ENCODE assay signal across 16 cellular contexts in genomic region chr3:174387736-174388135, GRCh38.
DNase-seq lines count a peak whose midpoint lies in the region; ATAC-seq and TF ChIP-seq lines count a peak whose summit lies in the region.
"Had no signal": no experiment of that assay in that cellular context is flagged by ENCODE, and none has a peak within 500 bp of the region (broad histone marks: within the 10 kb centered on the region; RNA-seq: fewer than 3 reads in every experiment).

No MANE protein-coding gene starts in this region.

- ATAC-seq in activated naive CD8-positive, alpha-beta T cell treated with anti-CD3 and anti-CD28 coated beads, Interleukin-2, amount 50 U/mL, for 24 hours, result no peak
- no peak for ATAC-seq in activated CD8-positive, alpha-beta memory T cell treated with anti-CD3 and anti-CD28 coated beads, Interleukin-2, amount 10 ng/mL, durations not matched to agents 7 days and 5 days

- no peak overlapping the region for H3K27ac Mint-ChIP-seq in activated naive CD8-positive, alpha-beta T cell treated with anti-CD3 and anti-CD28 coated beads, Interleukin-2, amount 50 U/mL, for 24 hours
- H3K27ac Mint-ChIP-seq in activated CD8-positive, alpha-beta memory T cell treated with anti-CD3 and anti-CD28 coated beads, Interleukin-2, amount 10 ng/mL, durations not matched to agents 7 days and 5 days, result no peak overlapping the region

- no peak overlapping the region for H3K4me3 ChIP-seq in SK-N-MC
- H3K4me3 ChIP-seq in fibroblast of mammary gland (ENCODE audit: control insufficient read depth, low read depth, low read length), result no peak overlapping the region
- H3K4me3 ChIP-seq: BLaER1 had no signal

- no peak overlapping the region for H3K4me3 Mint-ChIP-seq in activated naive CD8-positive, alpha-beta T cell treated with anti-CD3 and anti-CD28 coated beads, Interleukin-2, amount 50 U/mL, for 24 hours
- no peak overlapping the region for H3K4me3 Mint-ChIP-seq in activated CD8-positive, alpha-beta memory T cell treated with anti-CD3 and anti-CD28 coated beads, Interleukin-2, amount 10 ng/mL, durations not matched to agents 7 days and 5 days
- H3K4me3 Mint-ChIP-seq: CD14-positive monocyte; CD4-positive, alpha-beta memory T cell had no signal

- no peak for TF ChIP-seq CTCF in fibroblast of mammary gland (conservative IDR thresholded peaks at IDR 0.05; ENCODE audit: control insufficient read depth, insufficient read depth, low read depth, low read length)

- peaks cover 7% of the 10 kb centered on the region; the same call in 1 of the 2 replicates for H3K9me3 ChIP-seq in SK-N-MC (ENCODE audit: low read depth, low read length)
- H3K9me3 ChIP-seq: BLaER1 had no signal

- CTCF ChIA-PET in activated CD8-positive, alpha-beta memory T cell treated with anti-CD3 and anti-CD28 coated beads, Interleukin-2, amount 10 ng/mL, durations not matched to agents 7 days and 5 days (lab: Charles Lee), result no interaction called here

- no peaks in the 10 kb centered on the region for H3K36me3 Mint-ChIP-seq in activated naive CD8-positive, alpha-beta T cell treated with anti-CD3 and anti-CD28 coated beads, Interleukin-2, amount 50 U/mL, for 24 hours (ENCODE audit: low read depth)
- no peaks in the 10 kb centered on the region for H3K36me3 Mint-ChIP-seq in activated CD8-positive, alpha-beta memory T cell treated with anti-CD3 and anti-CD28 coated beads, Interleukin-2, amount 10 ng/mL, durations not matched to agents 7 days and 5 days
- H3K36me3 Mint-ChIP-seq: CD14-positive monocyte; CD4-positive, alpha-beta memory T cell had no signal

- no peak overlapping the region for H3K9ac ChIP-seq in SK-N-MC (ENCODE audit: insufficient read length)
- H3K9ac ChIP-seq: BLaER1, KMS-11 had no signal

- H3K27me3 Mint-ChIP-seq in activated naive CD8-positive, alpha-beta T cell treated with anti-CD3 and anti-CD28 coated beads, Interleukin-2, amount 50 U/mL, for 24 hours, result no peaks in the 10 kb centered on the region
- H3K27me3 Mint-ChIP-seq in activated CD8-positive, alpha-beta memory T cell treated with anti-CD3 and anti-CD28 coated beads, Interleukin-2, amount 10 ng/mL, durations not matched to agents 7 days and 5 days, result no peaks in the 10 kb centered on the region
- H3K27me3 Mint-ChIP-seq: CD4-positive, alpha-beta memory T cell had no signal

- no peaks in the 10 kb centered on the region for H3K36me3 ChIP-seq in SK-N-MC (ENCODE audit: insufficient read depth, low read length)
- H3K36me3 ChIP-seq: BLaER1 had no signal

- H3K4me1 Mint-ChIP-seq in activated naive CD8-positive, alpha-beta T cell treated with anti-CD3 and anti-CD28 coated beads, Interleukin-2, amount 50 U/mL, for 24 hours, result no peaks in the 10 kb centered on the region
- H3K4me1 Mint-ChIP-seq in activated CD8-positive, alpha-beta memory T cell treated with anti-CD3 and anti-CD28 coated beads, Interleukin-2, amount 10 ng/mL, durations not matched to agents 7 days and 5 days, result no peaks in the 10 kb centered on the region
- H3K4me1 Mint-ChIP-seq: CD14-positive monocyte; CD4-positive, alpha-beta memory T cell had no signal

- peak; percentile 28 for DNase-seq in EL
- peak; percentile 40 for DNase-seq in SK-N-MC (ENCODE audit: low read depth, low spot score)
- peak; percentile 6 for DNase-seq in fibroblast of mammary gland (ENCODE audit: low read depth)
- no peak for DNase-seq in activated naive CD8-positive, alpha-beta T cell treated with anti-CD3 and anti-CD28 coated beads, Interleukin-2, amount 50 U/mL, for 24 hours
- no peak for DNase-seq in NCI-H69 (lab: John Stamatoyannopoulos, UW)
- no peak for DNase-seq in NCI-H345 treated with DMSO at 0.1 percent for 48 hours (lab: John Stamatoyannopoulos, UW; ENCODE audit: unreplicated experiment)
- DNase-seq in activated CD8-positive, alpha-beta memory T cell treated with anti-CD3 and anti-CD28 coated beads, Interleukin-2, amount 10 ng/mL, durations not matched to agents 7 days and 5 days, result no peak
- DNase-seq: ACHN; CD4-positive, alpha-beta memory T cell; DMS153; DMS79; HCEC 1CT had no signal

- peaks cover 11% of the 10 kb centered on the region for H3K9me3 Mint-ChIP-seq in activated naive CD8-positive, alpha-beta T cell treated with anti-CD3 and anti-CD28 coated beads, Interleukin-2, amount 50 U/mL, for 24 hours
- H3K9me3 Mint-ChIP-seq in activated CD8-positive, alpha-beta memory T cell treated with anti-CD3 and anti-CD28 coated beads, Interleukin-2, amount 10 ng/mL, durations not matched to agents 7 days and 5 days (ENCODE audit: low read depth), result peaks cover 4% of the 10 kb centered on the region

- H3K27ac ChIP-seq in SK-N-MC, result peak overlapping the region; percentile 89
- H3K27ac ChIP-seq: BLaER1, HL-60, KMS-11 had no signal

Comparison
In these comparisons a context has a peak if more than half of its experiments do, and no peak if none do; other contexts are left out.
1. DNase-seq: peak in EL (single experiment), SK-N-MC (single experiment) and fibroblast of mammary gland (single experiment); none in activated naive CD8-positive, alpha-beta T cell treated with anti-CD3 and anti-CD28 coated beads, Interleukin-2, amount 50 U/mL, for 24 hours (single experiment), NCI-H69 (single experiment), NCI-H345 treated with DMSO at 0.1 percent for 48 hours (single experiment) and activated CD8-positive, alpha-beta memory T cell treated with anti-CD3 and anti-CD28 coated beads, Interleukin-2, amount 10 ng/mL, durations not matched to agents 7 days and 5 days (single experiment).